21 cellular contexts compared by ENCODE assay signal in the genomic region with DNA sequence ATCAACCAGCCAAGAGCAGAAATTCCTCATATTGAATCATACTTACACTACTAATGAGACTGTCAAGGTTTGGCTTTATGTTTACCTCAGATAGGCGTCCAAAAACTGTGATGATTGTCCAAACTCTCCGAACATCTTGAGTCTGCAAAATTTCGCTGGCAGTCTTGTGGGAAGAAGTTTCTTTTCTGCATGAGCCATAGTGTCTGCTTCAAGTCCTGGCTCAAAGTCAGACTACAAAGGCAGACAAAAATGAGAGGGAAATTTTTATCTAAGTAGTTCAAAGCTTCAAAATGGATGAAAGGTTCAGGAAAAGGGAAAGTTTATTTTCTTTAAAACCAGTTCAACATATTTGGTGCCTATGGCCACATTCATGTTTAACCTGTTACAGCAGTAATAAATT. TPM values are rescaled to one million over a fixed set of nuclear protein-coding genes. Genes with fewer than 3 reads are reported as not detected.
DNase-seq lines count a peak whose midpoint lies in the region; ATAC-seq, FAIRE-seq and TF ChIP-seq lines count a peak whose summit lies in the region.
"Had no signal": no experiment of that assay in that cellular context is flagged by ENCODE, and none has a peak within 500 bp of the region (broad histone marks: within the 10 kb centered on the region; RNA-seq: fewer than 3 reads in every experiment).

No MANE protein-coding gene starts in this region.

- FAIRE-seq in bronchial epithelial cell (lab: Jason Lieb, UNC): no peak
- FAIRE-seq in keratinocyte (lab: Jason Lieb, UNC): peak; percentile 29
- FAIRE-seq: GM12891, GM19239, RCC 7860 had no signal

- CTCF ChIA-PET in SK-N-SH (lab: Yijun Ruan, JAX): interaction anchor here (0.8 to 1.0 kb wide), 2 partner anchors 29 to 355 kb away, joined by 3 to 4 read pairs; no protein-coding TSS in a partner anchor

- H3K9me3 ChIP-seq in SK-N-SH: no peaks in the 10 kb centered on the region
- no peaks in the 10 kb centered on the region for H3K9me3 ChIP-seq in keratinocyte (ENCODE audit: control insufficient read depth, low read depth, low read length)
- H3K9me3 ChIP-seq: Caco-2 had no signal

- H3K4me3 ChIP-seq in SK-N-SH (ENCODE audit: low read depth in 2 of 2, low read length in 1 of 2) (no peak overlapping the region), bronchial epithelial cell (ENCODE audit: low read depth, low read length) (no peak overlapping the region), keratinocyte (ENCODE audit: control insufficient read depth in 2 of 3, extremely low read depth in 1 of 3, insufficient read depth in 2 of 3, low read depth in 1 of 3, low read length in 3 of 3) (no peak overlapping the region)
- H3K4me3 ChIP-seq: GM23338 had no signal

- H4K20me1 ChIP-seq in SK-N-SH (ENCODE audit: insufficient read depth) (no peaks in the 10 kb centered on the region), keratinocyte (ENCODE audit: control insufficient read depth, extremely low read depth, insufficient read depth, low read length) (no peaks in the 10 kb centered on the region)

- no peaks in the 10 kb centered on the region for H3K9me2 ChIP-seq in SK-N-SH

- H3K27me3 ChIP-seq in SK-N-SH (ENCODE audit: insufficient read depth) (no peaks in the 10 kb centered on the region), bronchial epithelial cell (ENCODE audit: control insufficient read depth, insufficient read depth, low read length) (no peaks in the 10 kb centered on the region), keratinocyte (ENCODE audit: control insufficient read depth, extremely low read depth, insufficient read depth, low read length) (no peaks in the 10 kb centered on the region)

- no peak for ATAC-seq in SK-N-SH treated with all-trans-retinoic acid at 6 μM for 48 hours
- ATAC-seq: GM23338 had no signal

- H3K79me2 ChIP-seq in SK-N-SH (ENCODE audit: insufficient read depth) (no peaks in the 10 kb centered on the region), keratinocyte (ENCODE audit: control insufficient read depth, insufficient read depth, low read length) (no peaks in the 10 kb centered on the region)

- peaks cover 0 to 11% of the 10 kb centered on the region in 2 experiments; a peak in 2 of 4 replicates for H3K4me1 ChIP-seq in SK-N-SH (ENCODE audit: control insufficient read depth in 1 of 2, insufficient read depth in 2 of 2, low read depth in 1 of 2, low read length in 1 of 2)
- H3K4me1 ChIP-seq in keratinocyte (ENCODE audit: control insufficient read depth, extremely low read depth, insufficient read depth, low read length): peaks cover 15% of the 10 kb centered on the region
- H3K4me1 ChIP-seq: Caco-2 had no signal

- POLR2A ChIA-PET in SK-N-SH (lab: Yijun Ruan, JAX): no interaction called here

- H3K36me3 ChIP-seq in SK-N-SH (replicated peaks in 1 of 2; ENCODE audit: control insufficient read depth in 1 of 2, insufficient read depth in 2 of 2, low read length in 1 of 2) (no peaks in the 10 kb centered on the region), bronchial epithelial cell (ENCODE audit: control insufficient read depth, insufficient read depth, low read length) (no peaks in the 10 kb centered on the region), keratinocyte (ENCODE audit: control insufficient read depth in 2 of 2, extremely low read depth in 1 of 2, insufficient read depth in 2 of 2, low read length in 2 of 2) (no peaks in the 10 kb centered on the region)

- TF ChIP-seq CTCF in SK-N-SH (IDR thresholded peaks at IDR 0.05) (no peak), bronchial epithelial cell (IDR thresholded peaks at IDR 0.05; ENCODE audit: insufficient read depth, low read length, severe bottlenecking) (no peak), keratinocyte (optimal IDR thresholded peaks at IDR 0.05 in 1 of 3, IDR thresholded peaks at IDR 0.05 in 1 of 3, conservative IDR thresholded peaks at IDR 0.05 in 1 of 3; ENCODE audit: extremely low read depth in 1 of 3, insufficient read depth in 2 of 3, low read length in 3 of 3) (no peak)

- TF ChIP-seq EP300 in SK-N-SH (IDR thresholded peaks at IDR 0.05; ENCODE audit: borderline replicate concordance in 1 of 2, low read depth in 1 of 2, low read length in 1 of 2): no peak

- H3K27ac ChIP-seq in SK-N-SH (ENCODE audit: low read depth in 2 of 2, low read length in 1 of 2) (no peak overlapping the region), keratinocyte (ENCODE audit: control insufficient read depth, insufficient read depth, low read length) (peak overlapping the region; percentile 19)
- H3K27ac ChIP-seq: KMS-11 had no signal

- H3K9ac ChIP-seq in SK-N-SH (no peak overlapping the region), keratinocyte (ENCODE audit: control insufficient read depth, extremely low read depth, insufficient read depth, low read length) (no peak overlapping the region)
- H3K9ac ChIP-seq: KMS-11 had no signal

- no peaks in the 10 kb centered on the region for H3K9me1 ChIP-seq in keratinocyte (ENCODE audit: control insufficient read depth, extremely low read depth, insufficient read depth, low read length)

- 77% methylated on average over 3 of the region's 3 CpGs for WGBS in SK-N-SH (ENCODE audit: low lambda C conversion rate)

- H3F3A ChIP-seq in SK-N-SH (replicated peaks; ENCODE audit: insufficient read depth): peaks cover 17% of the 10 kb centered on the region

- H3K4me2 ChIP-seq in SK-N-SH: no peak overlapping the region
- H3K4me2 ChIP-seq in keratinocyte (ENCODE audit: control insufficient read depth, extremely low read depth, insufficient read depth, low read depth, low read length): peak overlapping the region; percentile 49
- H3K4me2 ChIP-seq: GM23338, KMS-11 had no signal

- DNase-seq in SK-N-SH (no peak), bronchial epithelial cell (ENCODE audit: low read depth) (peak; percentile 37), keratinocyte (ENCODE audit: low read depth, low spot score) (no peak), NCI-H69 (lab: John Stamatoyannopoulos, UW) (no peak), SW480 (ENCODE audit: low spot score) (no peak), HK-2 (ENCODE audit: unreplicated experiment) (no peak)
- no peak for DNase-seq in NK-92 treated with Interleukin-12 subunit alpha and Interleukin-12 subunit beta, amount 100 ng/mL, for 24 hours (lab: John Stamatoyannopoulos, UW)
- DNase-seq: 8988T, Caco-2, DMS79, NCI-H1092 treated with DMSO at 0.1 percent for 48 hours, NCI-H187, NCI-H774, SIG-M5 had no signal

- dilution Hi-C loops in keratinocyte (cut with MboI; ENCODE audit: extremely low pct_ligation_motif_present, low sequenced_read_pairs): no loop called here

- TF ChIP-seq RAD21 in SK-N-SH (IDR thresholded peaks at IDR 0.05; ENCODE audit: low read length): no peak

- peak overlapping the region; percentile 17; the same call in 1 of the 2 replicates for H2AFZ ChIP-seq in SK-N-SH (ENCODE audit: low read depth)
- H2AFZ ChIP-seq in keratinocyte (ENCODE audit: control insufficient read depth, low read length): peak overlapping the region; percentile 50

TF ChIP-seq in SK-N-SH, 30 proteins besides CTCF, POLR2A, EP300 and RAD21 (continues in another document):
- no peak for TF ChIP-seq RXRA (IDR thresholded peaks at IDR 0.05; ENCODE audit: borderline replicate concordance, low read depth)
- TF ChIP-seq POLR2AphosphoS5 (IDR thresholded peaks at IDR 0.05; ENCODE audit: low read depth, low read length): no peak
- TF ChIP-seq RFX5 (IDR thresholded peaks at IDR 0.05; ENCODE audit: low read length): no peak
- TF ChIP-seq TEAD4 (IDR thresholded peaks at IDR 0.05; ENCODE audit: borderline replicate concordance, insufficient read depth): no peak

TF ChIP-seq in SK-N-SH treated with all-trans-retinoic acid at 6 μM for 48 hours, 23 proteins besides CTCF, POLR2A, EP300 and RAD21 (continues in another document):
- no peak for TF ChIP-seq ARNTL (CRISPR knock-in tag; IDR thresholded peaks at IDR 0.05; ENCODE audit: borderline replicate concordance, low read depth)
- TF ChIP-seq ISL1 (CRISPR knock-in tag; IDR thresholded peaks at IDR 0.05): no peak
- TF ChIP-seq, protein P1, sequence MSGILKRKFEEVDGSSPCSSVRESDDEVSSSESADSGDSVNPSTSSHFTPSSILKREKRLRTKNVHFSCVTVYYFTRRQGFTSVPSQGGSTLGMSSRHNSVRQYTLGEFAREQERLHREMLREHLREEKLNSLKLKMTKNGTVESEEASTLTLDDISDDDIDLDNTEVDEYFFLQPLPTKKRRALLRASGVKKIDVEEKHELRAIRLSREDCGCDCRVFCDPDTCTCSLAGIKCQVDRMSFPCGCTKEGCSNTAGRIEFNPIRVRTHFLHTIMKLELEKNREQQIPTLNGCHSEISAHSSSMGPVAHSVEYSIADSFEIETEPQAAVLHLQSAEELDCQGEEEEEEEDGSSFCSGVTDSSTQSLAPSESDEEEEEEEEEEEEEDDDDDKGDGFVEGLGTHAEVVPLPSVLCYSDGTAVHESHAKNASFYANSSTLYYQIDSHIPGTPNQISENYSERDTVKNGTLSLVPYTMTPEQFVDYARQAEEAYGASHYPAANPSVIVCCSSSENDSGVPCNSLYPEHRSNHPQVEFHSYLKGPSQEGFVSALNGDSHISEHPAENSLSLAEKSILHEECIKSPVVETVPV (CRISPR knock-in tag; IDR thresholded peaks at IDR 0.05): no peak
- TF ChIP-seq GLIS3 (CRISPR knock-in tag; IDR thresholded peaks at IDR 0.05): no peak
- TF ChIP-seq TOX (CRISPR knock-in tag; IDR thresholded peaks at IDR 0.05; ENCODE audit: borderline replicate concordance): no peak

RNA-seq across cellular contexts. Expression of gene PALLD, which starts 40.7 kb away (rescaled TPM):
- polyA plus RNA-seq in SK-N-SH (2012; rRNA removed): 22.4 and 33.0 TPM in 2 replicates
- polyA plus RNA-seq in SK-N-SH (2012; cell fraction: cytosol; rRNA removed): 54.6 and 60.0 TPM in 2 replicates
- polyA plus RNA-seq in SK-N-SH (2012; cell fraction: nucleus; rRNA removed): 38.7 and 55.5 TPM in 2 replicates
- 69.2 and 92.7 TPM in 2 replicates for total RNA-seq in bronchial epithelial cell
- polyA plus RNA-seq in keratinocyte: 83.5 to 152 TPM (median 136 TPM) in 3 replicates
- polyA plus RNA-seq in keratinocyte (2011; ENCODE audit: low read depth): 223 TPM
- 142 and 178 TPM in 2 replicates for polyA plus RNA-seq in keratinocyte (2011; cell fraction: cytosol; rRNA removed)
- 226 and 245 TPM in 2 replicates for polyA plus RNA-seq in keratinocyte (2011; cell fraction: nucleus; rRNA removed)
- polyA plus RNA-seq in keratinocyte (2012; ENCODE audit: low replicate concordance): 131 and 170 TPM in 2 replicates
- polyA minus RNA-seq in keratinocyte: 116 to 231 TPM (median 181 TPM) in 3 replicates
- 139 TPM for polyA minus RNA-seq in keratinocyte (2011; cell fraction: cytosol; rRNA and poly(A)+ RNA removed)
- 133 and 295 TPM in 2 replicates for polyA minus RNA-seq in keratinocyte (2011; cell fraction: nucleus; rRNA and poly(A)+ RNA removed)

RNA-seq across cellular contexts. Expression of gene DDX60L, which starts 57.3 kb away (rescaled TPM):
- polyA plus RNA-seq in SK-N-SH (2012; rRNA removed) (5.6 and 7.1 TPM in 2 replicates), keratinocyte (20.9 to 33.6 TPM (median 23.2 TPM) in 3 replicates)
- 6.1 and 6.6 TPM in 2 replicates for polyA plus RNA-seq in SK-N-SH (2012; cell fraction: cytosol; rRNA removed)
- 10.6 and 21.5 TPM in 2 replicates for polyA plus RNA-seq in SK-N-SH (2012; cell fraction: nucleus; rRNA removed)
- total RNA-seq in bronchial epithelial cell: 2.9 and 4.4 TPM in 2 replicates
- 3.1 TPM for polyA plus RNA-seq in keratinocyte (2011; ENCODE audit: low read depth)
- polyA plus RNA-seq in keratinocyte (2011; cell fraction: cytosol; rRNA removed): 7.2 and 18.2 TPM in 2 replicates
- polyA plus RNA-seq in keratinocyte (2011; cell fraction: nucleus; rRNA removed): 37.2 and 49.9 TPM in 2 replicates
- polyA plus RNA-seq in keratinocyte (2012; ENCODE audit: low replicate concordance): 2.8 and 19.9 TPM in 2 replicates
- 12.6 to 43.9 TPM (median 28.2 TPM) in 3 replicates for polyA minus RNA-seq in keratinocyte
- 14.4 TPM for polyA minus RNA-seq in keratinocyte (2011; cell fraction: cytosol; rRNA and poly(A)+ RNA removed)
- polyA minus RNA-seq in keratinocyte (2011; cell fraction: nucleus; rRNA and poly(A)+ RNA removed): 66.7 and 96.2 TPM in 2 replicates
- total RNA-seq: G401 had no signal
